16 cellular contexts compared by ENCODE assay signal in genomic region chr1:152924191-152924590, GRCh38. TPM values are rescaled to one million over a fixed set of nuclear protein-coding genes. Genes with fewer than 3 reads are reported as not detected.
DNase-seq lines count a peak whose midpoint lies in the region; ATAC-seq and TF ChIP-seq lines count a peak whose summit lies in the region.
"Had no signal": no experiment of that assay in that cellular context is flagged by ENCODE, and none has a peak within 500 bp of the region (broad histone marks: within the 10 kb centered on the region; RNA-seq: fewer than 3 reads in every experiment).

No MANE protein-coding gene starts in this region.

- TF ChIP-seq CTCF in MCF 10A (IDR thresholded peaks at IDR 0.05; ENCODE audit: unreplicated experiment) (no peak), breast epithelium (IDR thresholded peaks at IDR 0.05) (no peak), epithelial cell of esophagus (IDR thresholded peaks at IDR 0.05; ENCODE audit: insufficient read depth, low read depth, low read length, missing control alignments) (no peak)

- H3K9me3 Mint-ChIP-seq in MCF 10A (ENCODE audit: unreplicated experiment) = no peaks in the 10 kb centered on the region
- H3K9me3 Mint-ChIP-seq: T-helper 1 cell treated with Interleukin-12 subunit alpha and Interleukin-12 subunit beta and Interleukin-4 antibody, amounts not matched to agents 30 μg/mL and 1 μg/mL, for 36 hours had no signal

- CTCF ChIA-PET in MCF 10A (lab: Yijun Ruan, JAX) = interaction anchor here (0.7 to 6.0 kb wide), 6 partner anchors 51 to 268 kb away, joined by 3 to 186 read pairs (median 9); no protein-coding TSS in a partner anchor

- intact Hi-C loops in MCF 10A (cut with micrococcal nuclease) = no loop called here
- intact Hi-C loops in breast epithelium (cut with DNase I; ENCODE audit: low total_unique reads) = no loop called here

- no peaks in the 10 kb centered on the region for H3K27me3 ChIP-seq in breast epithelium
- H3K27me3 ChIP-seq in H7 (ENCODE audit: control insufficient read depth, insufficient read depth, low read length) = no peaks in the 10 kb centered on the region
- H3K27me3 ChIP-seq: BE2C had no signal

- ATAC-seq in GM18868 (IDR thresholded peaks at IDR 0.05; ENCODE audit: unreplicated experiment) = no peak
- ATAC-seq: PC-3 had no signal

- no peak for TF ChIP-seq POLR2A in breast epithelium (IDR thresholded peaks at IDR 0.05)

- no peak overlapping the region for H3K27ac ChIP-seq in breast epithelium
- H3K27ac ChIP-seq: SK-N-MC had no signal

- H3K9me3 ChIP-seq in breast epithelium = no peaks in the 10 kb centered on the region
- H3K9me3 ChIP-seq: BE2C had no signal

- H3K4me3 ChIP-seq in breast epithelium (no peak overlapping the region), epithelial cell of esophagus (ENCODE audit: low read length) (no peak overlapping the region), H7 (ENCODE audit: insufficient read depth, low read depth, low read length) (no peak overlapping the region)
- H3K4me3 ChIP-seq: SK-N-MC had no signal

- DNase-seq in MCF 10A (ENCODE audit: unreplicated experiment) (peak; percentile 36), breast epithelium (ENCODE audit: low spot score in 2 of 2) (no peak), NCI-H187 (lab: John Stamatoyannopoulos, UW) (peak; percentile 45 to 84), epithelial cell of esophagus (ENCODE audit: low read depth) (peak; percentile 70), T-helper 1 cell (no peak), H7 (no peak)
- DNase-seq: BE2C; CD4-positive, alpha-beta memory T cell; HCEC 1CT; Kasumi-1; NCI-H1930; NCI-H526; PC-3 had no signal

- H3K27ac Mint-ChIP-seq in MCF 10A (ENCODE audit: low read depth, unreplicated experiment) = no peak overlapping the region
- H3K27ac Mint-ChIP-seq: CD4-positive, alpha-beta memory T cell; T-helper 1 cell treated with Interleukin-12 subunit alpha and Interleukin-12 subunit beta and Interleukin-4 antibody, amounts not matched to agents 30 μg/mL and 1 μg/mL, for 36 hours had no signal

- H3K4me3 Mint-ChIP-seq in MCF 10A (ENCODE audit: unreplicated experiment) = no peak overlapping the region
- H3K4me3 Mint-ChIP-seq: CD4-positive, alpha-beta memory T cell; T-helper 1 cell treated with Interleukin-12 subunit alpha and Interleukin-12 subunit beta and Interleukin-4 antibody, amounts not matched to agents 30 μg/mL and 1 μg/mL, for 36 hours had no signal

- no peaks in the 10 kb centered on the region for H3K36me3 ChIP-seq in breast epithelium
- no peaks in the 10 kb centered on the region for H3K36me3 ChIP-seq in H7 (replicated peaks; ENCODE audit: control insufficient read depth, insufficient read depth, low read length)
- H3K36me3 ChIP-seq: BE2C had no signal

- POLR2A ChIA-PET in MCF 10A (lab: Yijun Ruan, JAX) = interaction anchor here (0.6 to 1.2 kb wide), 2 partner anchors 36 to 55 kb away, joined by 3 read pairs; no protein-coding TSS in a partner anchor

- no peaks in the 10 kb centered on the region for H3K27me3 Mint-ChIP-seq in MCF 10A (ENCODE audit: insufficient read depth, unreplicated experiment)

- peaks cover 11% of the 10 kb centered on the region for H3K4me1 Mint-ChIP-seq in MCF 10A (ENCODE audit: insufficient read depth, unreplicated experiment)
- H3K4me1 Mint-ChIP-seq: CD4-positive, alpha-beta memory T cell had no signal

- H3K4me1 ChIP-seq in breast epithelium = no peaks in the 10 kb centered on the region
- H3K4me1 ChIP-seq: BE2C had no signal

- no peaks in the 10 kb centered on the region for H3K36me3 Mint-ChIP-seq in MCF 10A (ENCODE audit: insufficient read depth, unreplicated experiment)
- H3K36me3 Mint-ChIP-seq: CD4-positive, alpha-beta memory T cell had no signal

- no TSS peak for BruUV-seq in MCF 10A (replicated peaks; lab: Mats Ljungman, UMichigan)

RNA-seq across cellular contexts. Expression of gene IVL, which starts 15.8 kb away (rescaled TPM):
- 0.33 and 0.56 TPM in 2 replicates for total RNA-seq in MCF 10A (2022)
- not detected for total RNA-seq in breast epithelium
- not detected in 2 replicates for total RNA-seq in H7 (2014; rRNA removed; shearing (Covaris generic))
- total RNA-seq: CD4-positive, alpha-beta memory T cell had no signal

RNA-seq across cellular contexts. Expression of gene SPRR5, which starts 22.8 kb away (rescaled TPM):
- total RNA-seq in MCF 10A (2022) (not detected in 2 replicates), breast epithelium (not detected)
- not detected in 2 replicates for total RNA-seq in H7 (2014; rRNA removed; shearing (Covaris generic))
- total RNA-seq: CD4-positive, alpha-beta memory T cell; PC-3 had no signal

RNA-seq across cellular contexts. Expression of gene SMCP, which starts 46.1 kb away (rescaled TPM):
- total RNA-seq in MCF 10A (2022) (not detected in 2 replicates), breast epithelium (not detected)
- not detected in 2 replicates for total RNA-seq in H7 (2014; rRNA removed; shearing (Covaris generic))
- total RNA-seq: CD4-positive, alpha-beta memory T cell; PC-3 had no signal

RNA-seq across cellular contexts. Expression of gene SPRR4, which starts 46.3 kb away (rescaled TPM):
- not detected in 2 replicates for total RNA-seq in MCF 10A (2022)
- total RNA-seq in breast epithelium = not detected
- total RNA-seq in H7 (2014; rRNA removed; shearing (Covaris generic)) = not detected in 2 replicates
- total RNA-seq: CD4-positive, alpha-beta memory T cell; PC-3 had no signal

RNA-seq across cellular contexts. Expression of gene SPRR1A, which starts 59.7 kb away (rescaled TPM):
- total RNA-seq in MCF 10A (2022) (not detected in 2 replicates), breast epithelium (not detected)
- total RNA-seq in H7 (2014; rRNA removed; shearing (Covaris generic)) = not detected in 2 replicates
- total RNA-seq: CD4-positive, alpha-beta memory T cell; PC-3 had no signal

Comparison
In these comparisons a context has a peak if more than half of its experiments do, and no peak if none do; other contexts are left out.
1. DNase-seq: peak in MCF 10A (single experiment), NCI-H187 (2 of 2) and epithelial cell of esophagus (single experiment); none in breast epithelium (0 of 2), T-helper 1 cell (0 of 5) and H7 (single experiment).